ENCODE assay signal across 8 cellular contexts in the genomic region with DNA sequence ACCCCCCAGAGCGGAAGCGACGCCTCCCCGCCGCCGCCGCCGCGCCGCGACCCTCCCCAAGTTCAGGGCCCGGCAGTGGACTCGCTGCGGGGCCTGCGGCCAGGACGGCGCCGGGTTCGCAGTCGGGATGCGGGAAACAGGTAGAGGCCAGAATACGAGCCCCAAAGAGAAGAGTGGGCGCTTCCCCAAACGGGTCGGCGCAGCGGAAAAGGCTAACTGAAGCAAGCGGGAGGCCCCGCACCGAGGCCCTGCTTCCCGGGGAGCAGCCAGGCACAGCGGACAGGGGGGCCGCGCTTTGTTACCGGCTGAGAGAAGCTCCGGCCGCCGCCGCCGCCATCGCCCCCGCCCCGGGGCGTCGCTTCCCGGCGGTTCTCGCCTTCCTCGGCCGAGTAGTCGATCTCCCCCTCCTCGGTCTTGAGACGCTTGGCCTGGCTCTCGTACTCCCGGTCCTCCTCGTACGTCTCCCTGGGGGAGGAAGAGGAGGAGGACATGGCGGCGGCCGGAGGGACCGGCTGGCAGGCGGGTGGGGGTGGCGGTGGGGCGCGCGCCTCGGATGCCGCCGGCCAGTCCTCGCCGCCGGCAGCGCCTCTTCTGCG. TPM values are rescaled to one million over a fixed set of nuclear protein-coding genes. Genes with fewer than 3 reads are reported as not detected.
DNase-seq lines count a peak whose midpoint lies in the region; ATAC-seq, FAIRE-seq and TF ChIP-seq lines count a peak whose summit lies in the region.

No MANE protein-coding gene starts in this region.

- H3K9me3 ChIP-seq in K562 (replicated peaks; ENCODE audit: control insufficient read depth, insufficient read depth, low read depth, low read length) (no peaks in the 10 kb centered on the region), iPS-18c (ENCODE audit: control insufficient read depth, insufficient read depth, low read length) (no peaks in the 10 kb centered on the region)

- no peak for TF ChIP-seq POLR2A in K562 (conservative IDR thresholded peaks at IDR 0.05)

- H3K4me3 ChIP-seq in K562 (peak overlapping the region; percentile 92), iPS-18c (ENCODE audit: insufficient read depth, low read depth, low read length) (peak overlapping the region; percentile 87), skin epidermis (peak overlapping the region; percentile 53 to 95 (median 89))

- H3K27me3 ChIP-seq in K562 (ENCODE audit: control insufficient read depth in 2 of 2, insufficient read depth in 2 of 2, low read length in 2 of 2), result no peaks in the 10 kb centered on the region

- in situ Hi-C loops in K562 (cut with MboI), result loop anchor here (5.0 kb wide), 1 partner anchor 70 kb away; no protein-coding TSS in a partner anchor

- no peaks in the 10 kb centered on the region for H3K36me3 Mint-ChIP-seq in T-cell

- H3K27ac ChIP-seq in K562 (ENCODE audit: extremely low read depth, low read depth, low read length) (peak overlapping the region; percentile 92), skin epidermis (peak overlapping the region; percentile 78 to 99 (median 94))

- TF ChIP-seq CTCF in K562 (IDR thresholded peaks at IDR 0.05 in 2 of 3, conservative IDR thresholded peaks at IDR 0.05 in 1 of 3; ENCODE audit: insufficient read depth in 2 of 3, low read depth in 1 of 3, low read length in 3 of 3), result no peak

- H2AFZ ChIP-seq in K562 (ENCODE audit: low read depth, low read length), result peak overlapping the region; percentile 37; the same call in 1 of the 2 replicates

- H3K4me2 ChIP-seq in K562 (ENCODE audit: insufficient read depth, low read length), result peak overlapping the region; percentile 82; the same call in 1 of the 2 replicates

- ATAC-seq in GM19023 (IDR thresholded peaks at IDR 0.05; ENCODE audit: unreplicated experiment), result peak; percentile 30
- peak; percentile 5 for ATAC-seq in HG03025 (IDR thresholded peaks at IDR 0.05; ENCODE audit: low FRiP score, unreplicated experiment)
- peak; percentile 1 to 15 (median 10) for ATAC-seq in T-cell (replicated peaks in 1 of 4)
- ATAC-seq in K562, result peak; percentile 8

- FAIRE-seq in K562 (lab: Jason Lieb, UNC), result no peak

- BruUV-seq in K562 (replicated peaks; lab: Mats Ljungman, UMichigan), result no TSS peak

- peaks cover 11% of the 10 kb centered on the region for H4K20me1 ChIP-seq in K562 (replicated peaks; ENCODE audit: control insufficient read depth, insufficient read depth, low read length)

- under 1% methylated on average over 49 of the region's 74 CpGs for WGBS in K562 (ENCODE audit: insufficient coverage, low coverage, missing lambda C conversion rate)

- peaks cover 43 to 55% (median 47%) of the 10 kb centered on the region in 3 donors for H3K4me1 Mint-ChIP-seq in T-cell

- TF ChIP-seq EP300 in K562 (IDR thresholded peaks at IDR 0.05; ENCODE audit: low read length), result no peak

- TF ChIP-seq RAD21 in K562 (CRISPR knock-in tag; conservative IDR thresholded peaks at IDR 0.05 in 1 of 2, IDR thresholded peaks at IDR 0.05 in 1 of 2), result no peak

- CTCF ChIA-PET in T-cell (lab: Charles Lee) (interaction anchor here (0.6 to 3.7 kb wide), 15 partner anchors 19 to 145 kb away, joined by 3 to 30 read pairs (median 4); no protein-coding TSS in a partner anchor), K562 (lab: Yijun Ruan, JAX; ENCODE audit: low intra/inter-chr PET ratio) (interaction anchor here (1.8 kb wide), 1 partner anchor 124 kb away, joined by 6 read pairs; no protein-coding TSS in a partner anchor)

- H3K36me3 ChIP-seq in K562 (ENCODE audit: control insufficient read depth, insufficient read depth, low read length), result peaks cover 5% of the 10 kb centered on the region; the same call in 1 of the 3 replicates

- H3K79me2 ChIP-seq in K562 (ENCODE audit: control insufficient read depth, insufficient read depth, low read length), result peaks cover 55% of the 10 kb centered on the region

- no peaks in the 10 kb centered on the region for H3K27me3 Mint-ChIP-seq in T-cell

- H3K9ac ChIP-seq in K562 (ENCODE audit: insufficient read depth in 1 of 2, low read depth in 2 of 2, low read length in 2 of 2), result peak overlapping the region; percentile 88 to 96

- POLR2A ChIA-PET in T-cell (lab: Charles Lee), result interaction anchor here (0.6 to 5.0 kb wide), 6 partner anchors 19 to 149 kb away, joined by 3 to 36 read pairs (median 4); partner anchors contain the start of gene SRSF7 (in 1 of the 2)
- POLR2A ChIA-PET in K562 (lab: Yijun Ruan, JAX), result interaction anchor here (0.7 to 3.1 kb wide), 14 partner anchors 11 to 1116 kb away, joined by 3 to 24 read pairs (median 4); partner anchors contain the start of genes GALM and SRSF7

- no peaks in the 10 kb centered on the region for H3K9me3 Mint-ChIP-seq in T-cell

- H3K9me1 ChIP-seq in K562 (ENCODE audit: control insufficient read depth, insufficient read depth, low read length), result no peaks in the 10 kb centered on the region

- H3K4me1 ChIP-seq in K562 (replicated peaks in 1 of 2; ENCODE audit: control insufficient read depth in 2 of 2, insufficient read depth in 2 of 2, low read length in 2 of 2), result peaks cover 6 to 33% of the 10 kb centered on the region in 2 experiments

- intact Hi-C loops in K562 (cut with micrococcal nuclease), result loop anchor here (1.0 to 2.0 kb wide), 2 partner anchors 43 to 119 kb away; no protein-coding TSS in a partner anchor

- DNase-seq in T-cell, result peak in 24 of 34 experiments; percentile 3 to 45 (median 26)
- no peak for DNase-seq in K562 (ENCODE audit: extremely low read depth in 1 of 4, low spot score in 3 of 4)
- DNase-seq in AML-193 (lab: John Stamatoyannopoulos, UW), result no peak
- DNase-seq in NCI-H446 treated with DMSO at 0.1 percent for 48 hours (lab: John Stamatoyannopoulos, UW), result no peak

- peak overlapping the region; percentile 35 to 90 for H3K27ac Mint-ChIP-seq in T-cell

- H3K4me3 Mint-ChIP-seq in T-cell, result peak overlapping the region; percentile 78 to 94 (median 88)

TF ChIP-seq in K562, 482 proteins besides CTCF, POLR2A, EP300 and RAD21 (continues in another document):
- TF ChIP-seq, protein P1, sequence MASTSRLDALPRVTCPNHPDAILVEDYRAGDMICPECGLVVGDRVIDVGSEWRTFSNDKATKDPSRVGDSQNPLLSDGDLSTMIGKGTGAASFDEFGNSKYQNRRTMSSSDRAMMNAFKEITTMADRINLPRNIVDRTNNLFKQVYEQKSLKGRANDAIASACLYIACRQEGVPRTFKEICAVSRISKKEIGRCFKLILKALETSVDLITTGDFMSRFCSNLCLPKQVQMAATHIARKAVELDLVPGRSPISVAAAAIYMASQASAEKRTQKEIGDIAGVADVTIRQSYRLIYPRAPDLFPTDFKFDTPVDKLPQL (IDR thresholded peaks at IDR 0.05; ENCODE audit: extremely low read depth, insufficient read length), result no peak
- TF ChIP-seq MAFF (IDR thresholded peaks at IDR 0.05; ENCODE audit: low read length), result no peak
- no peak for TF ChIP-seq ZBTB9 (CRISPR knock-in tag; IDR thresholded peaks at IDR 0.05)
- TF ChIP-seq TEAD1 (CRISPR knock-in tag; IDR thresholded peaks at IDR 0.05), result peak in 1 of 2 experiments; percentile 18; a peak in 1 of 4 replicates
- TF ChIP-seq SMARCC2 (IDR thresholded peaks at IDR 0.05; ENCODE audit: low read depth), result no peak
- TF ChIP-seq RUNX1 (IDR thresholded peaks at IDR 0.05; ENCODE audit: low read depth), result no peak
- TF ChIP-seq U2AF1 (optimal IDR thresholded peaks at IDR 0.05; ENCODE audit: low read depth, low read length), result peak; percentile 46
- TF ChIP-seq NR3C1 (CRISPR knock-in tag; IDR thresholded peaks at IDR 0.05), result peak; percentile 63; the same call in 1 of the 2 replicates
- 0 out of 2 replicates have a peak, but pooled peaks have one; percentile 55 for TF ChIP-seq MED1 (CRISPR knock-in tag; IDR thresholded peaks at IDR 0.05; ENCODE audit: borderline replicate concordance)
- peak; percentile 54 for TF ChIP-seq PRPF4 (IDR thresholded peaks at IDR 0.05; ENCODE audit: insufficient read depth, low read depth, low read length, poor library complexity, severe bottlenecking)
- peak; percentile 69 for TF ChIP-seq RBM22 (IDR thresholded peaks at IDR 0.05; ENCODE audit: low read depth, low read length, poor library complexity, severe bottlenecking)
- TF ChIP-seq ZC3H4 (CRISPR knock-in tag; IDR thresholded peaks at IDR 0.05; ENCODE audit: borderline replicate concordance), result peak; percentile 93; the same call in 1 of the 2 replicates
- no peak for TF ChIP-seq ZNF134 (CRISPR knock-in tag; conservative IDR thresholded peaks at IDR 0.05)

RNA-seq across cellular contexts. Expression of gene HNRNPLL, which starts 0.5 kb away (rescaled TPM):
- 10 to 100 TPM; 28.1 to 69.0 (median 35.2) TPM for total RNA-seq in T-cell
- 95.1 and 247 TPM in 2 replicates for total RNA-seq in K562 (2011; cell fraction: chromatin; rRNA removed; ENCODE audit: low replicate concordance)
- total RNA-seq in K562 (2011; cell fraction: nucleolus; rRNA removed), result 40.4 and 52.4 TPM in 2 replicates
- total RNA-seq in K562 (2011; cell fraction: nucleoplasm; rRNA removed), result 85.7 and 116 TPM in 2 replicates
- 67.5 and 73.0 TPM in 2 replicates for total RNA-seq in K562 (2014; rRNA removed)
- 86.9 and 102 TPM in 2 replicates for total RNA-seq in K562 (2014; rRNA removed; fragmentation: Illumina TruSeq; extraction: Trizol)
- total RNA-seq in K562 (2015; rRNA removed; fragmentation: Illumina TruSeq; extraction: Trizol), result 57.1 and 57.8 TPM in 2 replicates
- 85.4 and 94.0 TPM in 2 replicates for total RNA-seq in K562 (2021)
- 99.7 and 135 TPM in 2 replicates for polyA plus RNA-seq in K562 (2011; rRNA removed)
- 21.9 and 34.3 TPM in 2 replicates for polyA plus RNA-seq in K562 (2011; cell fraction: cytosol; rRNA removed)
- polyA plus RNA-seq in K562 (2011; cell fraction: nucleus; rRNA removed), result 60.8 and 87.5 TPM in 2 replicates
- polyA plus RNA-seq in K562 (2012), result 41.1 and 47.5 TPM in 2 replicates
- 46.8 and 49.3 TPM in 2 replicates for polyA plus RNA-seq in K562 (2014; fragmentation: Illumina TruSeq; extraction: Trizol)
- 10 to 100 TPM; 19.8 to 24.7 TPM for polyA plus RNA-seq in K562 (2014; fragmentation: Nextera tagmentation; extraction: Ambion mirVana)
- 45.2 and 55.8 TPM in 2 replicates for polyA plus RNA-seq in K562 (2014; rRNA removed)
- 160 and 182 TPM in 2 replicates for polyA minus RNA-seq in K562 (2011; rRNA and poly(A)+ RNA removed)
- 50.5 and 52.8 TPM in 2 replicates for polyA minus RNA-seq in K562 (2011; cell fraction: cytosol; rRNA and poly(A)+ RNA removed)
- polyA minus RNA-seq in K562 (2011; cell fraction: nucleus; rRNA and poly(A)+ RNA removed), result 79.6 and 164 TPM in 2 replicates

Comparison
In these comparisons a context has a peak if more than half of its experiments do, and no peak if none do; other contexts are left out.
1. DNase-seq: peak in T-cell (24 of 34); none in K562 (0 of 4), AML-193 (0 of 2) and NCI-H446 treated with DMSO at 0.1 percent for 48 hours (single experiment).
2. Peak in every context shown above with its lines, with median percentiles within 50 percentile points of each other: ATAC-seq and H3K4me3 ChIP-seq.